ENCODE assay signal across 15 cellular contexts in genomic region chr4:76804060-76804459, GRCh38.
DNase-seq lines count a peak whose midpoint lies in the region; ATAC-seq, FAIRE-seq and TF ChIP-seq lines count a peak whose summit lies in the region.
"Had no signal": no experiment of that assay in that cellular context is flagged by ENCODE, and none has a peak within 500 bp of the region (broad histone marks: within the 10 kb centered on the region; RNA-seq: fewer than 3 reads in every experiment).

No MANE protein-coding gene starts in this region.

- peaks cover 29% of the 10 kb centered on the region for H3K36me3 Mint-ChIP-seq in HFFc6 (ENCODE audit: low read depth)
- H3K36me3 Mint-ChIP-seq in astrocyte (ENCODE audit: low read depth, unreplicated experiment): peaks cover 7% of the 10 kb centered on the region
- H3K36me3 Mint-ChIP-seq: activated naive CD8-positive, alpha-beta T cell treated with anti-CD3 and anti-CD28 coated beads, Interleukin-2, amount 10 ng/mL, durations not matched to agents 7 days and 5 days; T-cell had no signal

- H3K36me3 ChIP-seq in astrocyte (ENCODE audit: insufficient read depth, low read length): no peaks in the 10 kb centered on the region
- H3K36me3 ChIP-seq in upper lobe of left lung: no peaks in the 10 kb centered on the region
- H3K36me3 ChIP-seq: MG63 had no signal

- no peaks in the 10 kb centered on the region for H3K79me2 ChIP-seq in astrocyte (ENCODE audit: insufficient read depth, low read length)

- H3K27ac ChIP-seq in astrocyte (ENCODE audit: low read depth, low read length) (peak overlapping the region; percentile 89), upper lobe of left lung (no peak overlapping the region)

- TF ChIP-seq CTCF in HFFc6 (IDR thresholded peaks at IDR 0.05) (no peak), astrocyte (IDR thresholded peaks at IDR 0.05; ENCODE audit: insufficient read depth, low read depth, low read length) (no peak), fibroblast of the aortic adventitia (IDR thresholded peaks at IDR 0.05; ENCODE audit: insufficient read depth, low read length) (no peak), upper lobe of left lung (IDR thresholded peaks at IDR 0.05) (no peak)

- H3K4me1 Mint-ChIP-seq in HFFc6 (ENCODE audit: low read depth) (peaks cover 56% of the 10 kb centered on the region), astrocyte (ENCODE audit: low read depth, unreplicated experiment) (peaks cover 33% of the 10 kb centered on the region)
- H3K4me1 Mint-ChIP-seq: activated naive CD8-positive, alpha-beta T cell treated with anti-CD3 and anti-CD28 coated beads, Interleukin-2, amount 10 ng/mL, durations not matched to agents 7 days and 5 days; T-cell had no signal

- peaks cover 7% of the 10 kb centered on the region for H3K9me3 ChIP-seq in astrocyte (ENCODE audit: insufficient read depth, low read depth, low read length)
- peaks cover 0 to 11% (median 8%) of the 10 kb centered on the region in 4 donors for H3K9me3 ChIP-seq in upper lobe of left lung
- H3K9me3 ChIP-seq: MG63 had no signal

- H3K9me3 Mint-ChIP-seq in HFFc6: peaks cover 28% of the 10 kb centered on the region
- peaks cover 19% of the 10 kb centered on the region for H3K9me3 Mint-ChIP-seq in astrocyte (ENCODE audit: unreplicated experiment)

- WGBS in upper lobe of left lung, 2 donors: 46 to 53% methylated on average over 3 of the region's 3 CpGs

- peaks cover 33% of the 10 kb centered on the region for H3K4me1 ChIP-seq in astrocyte (ENCODE audit: insufficient read depth, low read length)
- H3K4me1 ChIP-seq in upper lobe of left lung: peaks cover 0 to 15% (median 7%) of the 10 kb centered on the region in 4 donors

- no peak for ATAC-seq in upper lobe of left lung (ENCODE audit: low FRiP score in 2 of 2)
- ATAC-seq: activated CD8-positive, alpha-beta T cell treated with anti-CD3 and anti-CD28 coated beads, Interleukin-2, amount 10 ng/mL, durations not matched to agents 7 days and 5 days; T-cell; WTC11 had no signal

- H3K9ac ChIP-seq in astrocyte (ENCODE audit: low read length): peak overlapping the region; percentile 73

- no peak overlapping the region for H2AFZ ChIP-seq in astrocyte (ENCODE audit: low read depth, low read length)

- H3K4me3 Mint-ChIP-seq in HFFc6 (peak overlapping the region; percentile 0; the same call in 1 of the 2 replicates), astrocyte (ENCODE audit: unreplicated experiment) (peak overlapping the region; percentile 60)
- H3K4me3 Mint-ChIP-seq: activated CD8-positive, alpha-beta T cell treated with anti-CD3 and anti-CD28 coated beads, Interleukin-2, amount 10 ng/mL, durations not matched to agents 7 days and 5 days; activated naive CD8-positive, alpha-beta T cell treated with anti-CD3 and anti-CD28 coated beads, Interleukin-2, amount 10 ng/mL, durations not matched to agents 7 days and 5 days; T-cell; WTC11 had no signal

- H3K4me3 ChIP-seq in astrocyte (ENCODE audit: insufficient read depth, low read depth, low read length) (no peak overlapping the region), fibroblast of the aortic adventitia (ENCODE audit: low read depth, low read length) (no peak overlapping the region), skeletal muscle cell (ENCODE audit: low read depth, low read length) (no peak overlapping the region), upper lobe of left lung (no peak overlapping the region)
- H3K4me3 ChIP-seq: MG63 had no signal

- H3K27me3 Mint-ChIP-seq in HFFc6 (ENCODE audit: insufficient read depth) (peaks cover 3% of the 10 kb centered on the region), astrocyte (ENCODE audit: low read depth, unreplicated experiment) (no peaks in the 10 kb centered on the region)

- FAIRE-seq in astrocyte (lab: Jason Lieb, UNC): no peak

- H3K27ac Mint-ChIP-seq in HFFc6: peak overlapping the region; percentile 73; the same call in 1 of the 2 replicates
- peak overlapping the region; percentile 98 for H3K27ac Mint-ChIP-seq in astrocyte (ENCODE audit: unreplicated experiment)
- H3K27ac Mint-ChIP-seq: activated CD8-positive, alpha-beta T cell treated with anti-CD3 and anti-CD28 coated beads, Interleukin-2, amount 10 ng/mL, durations not matched to agents 7 days and 5 days; activated naive CD8-positive, alpha-beta T cell treated with anti-CD3 and anti-CD28 coated beads, Interleukin-2, amount 10 ng/mL, durations not matched to agents 7 days and 5 days; WTC11 had no signal

- no peak for TF ChIP-seq EP300 in upper lobe of left lung (IDR thresholded peaks at IDR 0.05)

- no peaks in the 10 kb centered on the region for H4K20me1 ChIP-seq in astrocyte (ENCODE audit: insufficient read depth, low read length)

- H3K27me3 ChIP-seq in astrocyte (ENCODE audit: insufficient read depth, low read length): no peaks in the 10 kb centered on the region
- H3K27me3 ChIP-seq in upper lobe of left lung: no peaks in the 10 kb centered on the region
- H3K27me3 ChIP-seq: MG63 had no signal

- TF ChIP-seq POLR2A in upper lobe of left lung (IDR thresholded peaks at IDR 0.05): no peak

- no peak for DNase-seq in HFFc6
- DNase-seq in astrocyte (ENCODE audit: low read depth): peak; percentile 59
- DNase-seq in fibroblast of the aortic adventitia (ENCODE audit: low read depth): peak; percentile 58
- peak; percentile 27 for DNase-seq in skeletal muscle cell (ENCODE audit: low read depth)
- DNase-seq in HT-29 (ENCODE audit: low spot score): no peak
- no peak for DNase-seq in ureter (ENCODE audit: low spot score)
- no peak for DNase-seq in upper lobe of left lung
- DNase-seq: activated CD8-positive, alpha-beta T cell treated with anti-CD3 and anti-CD28 coated beads, Interleukin-2, amount 10 ng/mL, durations not matched to agents 7 days and 5 days; activated naive CD8-positive, alpha-beta T cell treated with anti-CD3 and anti-CD28 coated beads, Interleukin-2, amount 10 ng/mL, durations not matched to agents 7 days and 5 days; cerebellar nuclear complex; NCI-H524; stimulated activated CD4-positive, alpha-beta T cell treated with anti-CD3 and anti-CD28 coated beads, Interleukin-1b, Interleukin-23, amount 100 ng/mL, for 48 hours; T-cell had no signal

- peak overlapping the region; percentile 74 for H3K4me2 ChIP-seq in astrocyte (ENCODE audit: low read length)

Comparison
In these comparisons a context has a peak if more than half of its experiments do, and no peak if none do; other contexts are left out.
1. DNase-seq: peak in astrocyte (single experiment), fibroblast of the aortic adventitia (single experiment) and skeletal muscle cell (single experiment); none in HFFc6 (single experiment), HT-29 (single experiment), ureter (single experiment) and upper lobe of left lung (0 of 2).